1 cellular context compared by ENCODE assay signal in the genomic region with DNA sequence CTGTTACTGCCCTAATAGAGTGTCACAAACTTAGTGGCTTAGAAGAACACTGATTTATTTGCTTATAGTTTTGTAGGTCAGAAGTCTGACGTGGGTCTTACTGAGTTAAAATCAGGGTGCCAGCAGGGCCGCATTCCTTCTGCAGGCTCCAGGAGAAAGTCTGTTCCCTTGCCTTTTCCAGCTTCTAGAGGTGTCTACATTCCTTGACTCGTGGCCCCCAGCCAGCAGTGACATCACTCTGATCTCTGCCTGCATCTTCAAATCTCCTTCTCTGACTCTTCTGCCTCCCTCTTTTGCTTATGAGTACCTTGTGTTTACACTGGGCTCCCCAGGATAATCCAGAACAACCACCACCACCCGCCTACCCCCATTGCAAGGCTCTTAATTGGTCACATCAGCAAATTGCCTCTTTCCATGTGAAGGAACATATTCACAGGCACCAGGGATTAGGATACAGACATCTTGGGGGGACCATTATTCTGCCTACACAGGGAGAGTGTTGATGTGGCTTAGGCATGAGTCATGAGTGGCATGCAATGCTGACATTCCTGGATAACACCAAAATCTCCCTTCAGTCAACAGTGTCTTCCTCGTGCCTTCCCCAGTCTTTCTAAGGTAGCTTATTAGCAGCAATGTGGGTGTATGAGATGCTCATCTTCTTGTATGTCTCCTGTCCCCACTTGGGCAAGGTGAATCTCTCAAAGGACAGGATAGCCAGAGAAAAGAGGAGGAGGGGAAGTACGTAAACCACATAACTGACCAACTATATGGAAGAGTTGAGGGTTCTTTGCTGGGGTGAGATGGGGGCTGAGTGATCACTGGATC.
TF ChIP-seq lines count a peak whose summit lies in the region.

No MANE protein-coding gene starts in this region.

TF ChIP-seq in K562, 482 proteins besides CTCF, POLR2A, EP300 and RAD21 (continued from another document):
- peak; percentile 63; the same call in 1 of the 2 replicates for TF ChIP-seq JUND (IDR thresholded peaks at IDR 0.05; ENCODE audit: borderline replicate concordance, low read depth, low read length)
- TF ChIP-seq JUND (tag; IDR thresholded peaks at IDR 0.05; ENCODE audit: borderline replicate concordance, low read depth, low read length), result no peak
- no peak for TF ChIP-seq GABPB2 (CRISPR knock-in tag; conservative IDR thresholded peaks at IDR 0.05)
- TF ChIP-seq CTBP1 (IDR thresholded peaks at IDR 0.05; ENCODE audit: borderline replicate concordance), result 0 out of 2 replicates have a peak, but pooled peaks have one; percentile 15
- TF ChIP-seq ZNF316 (IDR thresholded peaks at IDR 0.05), result peak; percentile 59
- TF ChIP-seq NRF1 (conservative IDR thresholded peaks at IDR 0.05 in 1 of 2, IDR thresholded peaks at IDR 0.05 in 1 of 2), result no peak
- TF ChIP-seq NFATC3 (IDR thresholded peaks at IDR 0.05), result no peak
